In the genomic region with DNA sequence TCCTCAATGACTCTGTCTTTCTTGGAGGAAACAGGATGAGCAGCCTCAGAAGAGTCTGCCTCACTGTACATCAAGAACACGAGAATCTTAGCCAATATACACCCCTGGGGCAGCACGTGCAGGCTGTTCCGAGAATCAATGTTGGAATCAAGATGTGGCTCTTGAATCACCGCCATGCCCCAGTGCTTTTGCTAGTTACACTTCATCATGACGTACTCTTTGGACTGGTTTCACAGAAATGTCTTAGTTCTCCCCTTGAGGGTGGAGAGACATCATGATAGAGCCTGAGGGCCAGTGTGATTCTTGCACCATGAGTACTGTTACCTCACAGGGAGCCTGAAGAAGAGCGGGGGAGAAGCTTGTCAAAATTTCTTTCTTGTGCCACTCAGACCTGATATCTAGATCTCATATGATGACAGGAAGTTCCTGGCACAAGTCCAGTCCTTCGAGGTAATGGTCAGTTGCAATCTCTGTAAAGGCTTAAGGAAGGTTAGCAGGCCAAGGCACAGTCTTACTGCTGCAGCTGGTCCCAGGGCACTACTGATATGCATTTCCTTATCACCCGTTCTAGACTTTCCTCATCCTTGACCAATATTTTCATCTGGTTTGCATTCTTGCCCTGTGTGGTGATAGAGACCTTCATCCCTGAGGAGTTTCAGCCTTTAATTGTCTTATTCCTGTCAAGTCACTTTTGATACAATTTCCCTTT, we compare ENCODE assay signal across 14 cellular contexts. TPM values are rescaled to one million over a fixed set of nuclear protein-coding genes. Genes with fewer than 3 reads are reported as not detected.
A peak's percentile ranks its signal among the peaks of the same experiment; 100 is the strongest.
DNase-seq lines count a peak whose midpoint lies in the region; ATAC-seq and TF ChIP-seq lines count a peak whose summit lies in the region.
"Had no signal": no experiment of that assay in that cellular context is flagged by ENCODE, and none has a peak within 500 bp of the region (broad histone marks: within the 10 kb centered on the region; RNA-seq: fewer than 3 reads in every experiment).

No MANE protein-coding gene starts in this region.

- H3K4me3 ChIP-seq in foreskin fibroblast (ENCODE audit: low read depth in 1 of 2, low read length in 2 of 2) = no peak overlapping the region

- ATAC-seq in omental fat pad (ENCODE audit: low FRiP score) (peak; percentile 38), HG03460 (IDR thresholded peaks at IDR 0.05; ENCODE audit: unreplicated experiment) (no peak), GM18502 (IDR thresholded peaks at IDR 0.05; ENCODE audit: poor library complexity, unreplicated experiment) (no peak), HG02870 (IDR thresholded peaks at IDR 0.05; ENCODE audit: unreplicated experiment) (no peak)
- ATAC-seq: activated CD8-positive, alpha-beta T cell treated with anti-CD3 and anti-CD28 coated beads, Interleukin-2, amount 10 ng/mL, durations not matched to agents 7 days and 5 days; stimulated activated naive CD8-positive, alpha-beta T cell treated with anti-CD3 and anti-CD28 coated beads, Interleukin-15, amount 100 ng/mL, for 72 hours had no signal

- DNase-seq in AG09319 (ENCODE audit: extremely low read depth, low read depth) = peak; percentile 93
- peak; percentile 24 for DNase-seq in RWPE1 (ENCODE audit: low spot score)
- peak; percentile 89 to 97 for DNase-seq in foreskin fibroblast
- no peak for DNase-seq in omental fat pad (ENCODE audit: low spot score)
- DNase-seq in islet precursor cell = no peak
- DNase-seq: activated CD8-positive, alpha-beta T cell treated with anti-CD3 and anti-CD28 coated beads, Interleukin-2, amount 10 ng/mL, durations not matched to agents 7 days and 5 days; activated naive CD8-positive, alpha-beta T cell treated with anti-CD3 and anti-CD28 coated beads for 36 hours; BE2C; GF-D8; stimulated activated naive CD8-positive, alpha-beta T cell treated with anti-CD3 and anti-CD28 coated beads, Interleukin-15, amount 100 ng/mL, for 72 hours; SW 1271 had no signal

- CTCF ChIA-PET in RWPE1 (lab: Yijun Ruan, JAX) = interaction anchor here (0.6 kb wide), 2 partner anchors 64 to 388 kb away, joined by 3 read pairs; no protein-coding TSS in a partner anchor

- POLR2A ChIA-PET in RWPE1 (lab: Yijun Ruan, JAX; ENCODE audit: low non-redundant PET) = no interaction called here

- H3K27ac ChIP-seq in RWPE1 = no peak overlapping the region

- no peak for TF ChIP-seq CTCF in AG09319 (IDR thresholded peaks at IDR 0.05; ENCODE audit: low read depth, low read length)
- TF ChIP-seq CTCF in RWPE1 (conservative IDR thresholded peaks at IDR 0.05; ENCODE audit: low read depth) = no peak
- TF ChIP-seq CTCF in foreskin fibroblast (IDR thresholded peaks at IDR 0.05; ENCODE audit: low read depth, low read length) = no peak
- TF ChIP-seq CTCF in omental fat pad (IDR thresholded peaks at IDR 0.05) = no peak

RNA-seq across cellular contexts. Expression of a gene that starts 28.2 kb away (rescaled TPM):
- total RNA-seq in omental fat pad = 10 to 100 TPM in 2 of 4 donors, 1 to 10 TPM in 2; 4.6 to 29.4 (median 10.5) TPM

Comparison
In these comparisons a context has a peak if more than half of its experiments do, and no peak if none do; other contexts are left out.
1. DNase-seq: peak in AG09319 (single experiment), RWPE1 (single experiment) and foreskin fibroblast (2 of 2); none in omental fat pad (single experiment) and islet precursor cell (single experiment).